In genomic region chr10:60299961-60300883, GRCh38 we compare ENCODE assay signal across 9 cellular contexts.
DNase-seq lines count a peak whose midpoint lies in the region; ATAC-seq, FAIRE-seq and TF ChIP-seq lines count a peak whose summit lies in the region.
"Had no signal": no experiment of that assay in that cellular context is flagged by ENCODE, and none has a peak within 500 bp of the region (broad histone marks: within the 10 kb centered on the region; RNA-seq: fewer than 3 reads in every experiment).

No MANE protein-coding gene starts in this region.

- no peaks in the 10 kb centered on the region for H3K79me2 ChIP-seq in HepG2 (ENCODE audit: insufficient read depth, low read length)

- no peak for TF ChIP-seq POLR2A in HepG2 (IDR thresholded peaks at IDR 0.05; ENCODE audit: insufficient read depth in 1 of 2, low read depth in 2 of 2, low read length in 2 of 2)

- no peaks in the 10 kb centered on the region for H3K27me3 Mint-ChIP-seq in endodermal cell (ENCODE audit: insufficient read depth)
- H3K27me3 Mint-ChIP-seq: activated B cell treated with CpG ODN at 0.5 μM for 24 hours; activated naive CD4-positive, alpha-beta T cell treated with anti-CD3 and anti-CD28 coated beads, Interleukin-2, amount 50 U/mL, for 24 hours had no signal

- H3K4me1 ChIP-seq in endodermal cell (ENCODE audit: control insufficient read depth, insufficient read depth, low read length), result peaks cover 6% of the 10 kb centered on the region
- no peaks in the 10 kb centered on the region for H3K4me1 ChIP-seq in HepG2 (ENCODE audit: insufficient read depth, low read length)
- H3K4me1 ChIP-seq in thoracic aorta (ENCODE audit: control insufficient read depth in 1 of 2, low read depth in 2 of 2), result peaks cover 0 to 10% of the 10 kb centered on the region in 2 donors

- no peak for ATAC-seq in HepG2
- peak; percentile 43 for ATAC-seq in thoracic aorta (ENCODE audit: insufficient number of reproducible peaks, low FRiP score, low read depth)
- ATAC-seq in stimulated activated effector memory CD8-positive, alpha-beta T cell treated with anti-CD3 and anti-CD28 coated beads, Interleukin-12 subunit alpha, Interleukin-12 subunit beta, amount 100 ng/mL, for 72 hours, result no peak
- no peak for ATAC-seq in GM21529 (IDR thresholded peaks at IDR 0.05; ENCODE audit: unreplicated experiment)

- TF ChIP-seq CTCF in endodermal cell (conservative IDR thresholded peaks at IDR 0.05), result peak; percentile 24
- no peak for TF ChIP-seq CTCF in HepG2 (CRISPR knock-in tag; IDR thresholded peaks at IDR 0.05)
- TF ChIP-seq CTCF in thoracic aorta (IDR thresholded peaks at IDR 0.05), result no peak

- H3K4me1 Mint-ChIP-seq in endodermal cell, result peaks cover 19% of the 10 kb centered on the region
- H3K4me1 Mint-ChIP-seq in stimulated activated effector memory CD8-positive, alpha-beta T cell treated with anti-CD3 and anti-CD28 coated beads, Interleukin-12 subunit alpha, Interleukin-12 subunit beta, amount 100 ng/mL, for 72 hours, result no peaks in the 10 kb centered on the region
- H3K4me1 Mint-ChIP-seq: activated B cell treated with CpG ODN at 0.5 μM for 24 hours had no signal

- no peak overlapping the region for H2AFZ ChIP-seq in HepG2 (ENCODE audit: low read length)

- H3K9ac ChIP-seq in endodermal cell (ENCODE audit: extremely low read depth, low read length, poor library complexity, severe bottlenecking) (peak overlapping the region; percentile 17), HepG2 (ENCODE audit: insufficient read depth, low read depth, low read length) (no peak overlapping the region)

- no peaks in the 10 kb centered on the region for H3K9me3 Mint-ChIP-seq in endodermal cell
- no peaks in the 10 kb centered on the region for H3K9me3 Mint-ChIP-seq in stimulated activated effector memory CD8-positive, alpha-beta T cell treated with anti-CD3 and anti-CD28 coated beads, Interleukin-12 subunit alpha, Interleukin-12 subunit beta, amount 100 ng/mL, for 72 hours
- H3K9me3 Mint-ChIP-seq: activated B cell treated with CpG ODN at 0.5 μM for 24 hours; activated naive CD4-positive, alpha-beta T cell treated with anti-CD3 and anti-CD28 coated beads, Interleukin-2, amount 50 U/mL, for 24 hours had no signal

- no peak overlapping the region for H3K4me2 ChIP-seq in HepG2 (ENCODE audit: low read depth, low read length)

- FAIRE-seq in HepG2 (lab: Jason Lieb, UNC), result no peak

- H3K36me3 Mint-ChIP-seq in endodermal cell (ENCODE audit: low read depth), result no peaks in the 10 kb centered on the region
- no peaks in the 10 kb centered on the region for H3K36me3 Mint-ChIP-seq in stimulated activated effector memory CD8-positive, alpha-beta T cell treated with anti-CD3 and anti-CD28 coated beads, Interleukin-12 subunit alpha, Interleukin-12 subunit beta, amount 100 ng/mL, for 72 hours

- H3K4me3 ChIP-seq in endodermal cell (ENCODE audit: low read length) (peak overlapping the region; percentile 64), HepG2 (replicated peaks in 1 of 3; ENCODE audit: insufficient read depth in 1 of 3, low read depth in 2 of 3, low read length in 3 of 3) (no peak overlapping the region), thoracic aorta (peak overlapping the region; percentile 62)

- H3K36me3 ChIP-seq in endodermal cell (ENCODE audit: control insufficient read depth, insufficient read depth, low read length), result no peaks in the 10 kb centered on the region
- H3K36me3 ChIP-seq in HepG2 (replicated peaks in 1 of 2; ENCODE audit: control insufficient read depth in 1 of 2, insufficient read depth in 2 of 2, low read length in 2 of 2), result no peaks in the 10 kb centered on the region
- no peaks in the 10 kb centered on the region for H3K36me3 ChIP-seq in thoracic aorta

- CTCF ChIA-PET in HepG2 (lab: Yijun Ruan, JAX; ENCODE audit: low intra/inter-chr PET ratio, low total read pairs), result no interaction called here

- no TSS peak for BruUV-seq in HepG2 (replicated peaks; lab: Mats Ljungman, UMichigan)

- TF ChIP-seq EP300 in HepG2 (IDR thresholded peaks at IDR 0.05; ENCODE audit: low read depth in 2 of 2, low read length in 2 of 2), result no peak
- TF ChIP-seq EP300 in HepG2 (CRISPR knock-in tag; IDR thresholded peaks at IDR 0.05; ENCODE audit: borderline replicate concordance), result no peak

- H3K9me3 ChIP-seq in endodermal cell (ENCODE audit: control insufficient read depth, low read length) (no peaks in the 10 kb centered on the region), HepG2 (ENCODE audit: low read length) (no peaks in the 10 kb centered on the region), thoracic aorta (no peaks in the 10 kb centered on the region)

- intact Hi-C loops in HepG2 (cut with micrococcal nuclease; ENCODE audit: unreplicated experiment), result no loop called here

- H3K4me3 Mint-ChIP-seq in endodermal cell, result no peak overlapping the region
- H3K4me3 Mint-ChIP-seq in stimulated activated effector memory CD8-positive, alpha-beta T cell treated with anti-CD3 and anti-CD28 coated beads, Interleukin-12 subunit alpha, Interleukin-12 subunit beta, amount 100 ng/mL, for 72 hours, result no peak overlapping the region
- H3K4me3 Mint-ChIP-seq: activated B cell treated with CpG ODN at 0.5 μM for 24 hours; activated naive CD4-positive, alpha-beta T cell treated with anti-CD3 and anti-CD28 coated beads, Interleukin-2, amount 50 U/mL, for 24 hours had no signal

- H3K27ac Mint-ChIP-seq in endodermal cell, result peak overlapping the region; percentile 27
- H3K27ac Mint-ChIP-seq in stimulated activated effector memory CD8-positive, alpha-beta T cell treated with anti-CD3 and anti-CD28 coated beads, Interleukin-12 subunit alpha, Interleukin-12 subunit beta, amount 100 ng/mL, for 72 hours, result no peak overlapping the region
- H3K27ac Mint-ChIP-seq: activated B cell treated with CpG ODN at 0.5 μM for 24 hours; activated naive CD4-positive, alpha-beta T cell treated with anti-CD3 and anti-CD28 coated beads, Interleukin-2, amount 50 U/mL, for 24 hours had no signal

- DNase-seq in NCI-H226, result peak; percentile 45
- peak; percentile 76 for DNase-seq in endodermal cell
- DNase-seq in HepG2 (ENCODE audit: low spot score), result no peak
- no peak for DNase-seq in thoracic aorta (ENCODE audit: low spot score)
- no peak for DNase-seq in SHP77 (lab: John Stamatoyannopoulos, UW)
- DNase-seq in stimulated activated effector memory CD8-positive, alpha-beta T cell treated with anti-CD3 and anti-CD28 coated beads, Interleukin-12 subunit alpha, Interleukin-12 subunit beta, amount 100 ng/mL, for 72 hours (ENCODE audit: low spot score in 2 of 2), result no peak
- DNase-seq: activated B cell treated with CpG ODN at 0.5 μM for 24 hours had no signal

- H4K20me1 ChIP-seq in HepG2 (ENCODE audit: insufficient read depth, low read length), result no peaks in the 10 kb centered on the region

- H3K27me3 ChIP-seq in endodermal cell (ENCODE audit: control insufficient read depth, insufficient read depth, low read length, poor library complexity, severe bottlenecking) (no peaks in the 10 kb centered on the region), HepG2 (ENCODE audit: control insufficient read depth in 1 of 2, insufficient read depth in 2 of 2, low read length in 2 of 2) (no peaks in the 10 kb centered on the region), thoracic aorta (replicated peaks; ENCODE audit: insufficient read depth) (no peaks in the 10 kb centered on the region)

- in situ Hi-C loops in HepG2 (cut with HindIII; ENCODE audit: extremely low pct_ligation_motif_present, low pct_unique_long_range_greater_than_20kb), result no loop called here

- TF ChIP-seq RAD21 in HepG2 (CRISPR knock-in tag; IDR thresholded peaks at IDR 0.05), result no peak

- WGBS in endodermal cell (ENCODE audit: insufficient coverage in 1 of 2, insufficient read length in 1 of 2), 2 experiments, result 66 to 70% methylated on average over 6 to 11 of the region's 11 CpGs
- 47% methylated on average over 9 of the region's 11 CpGs for WGBS in HepG2 (ENCODE audit: low lambda C conversion rate)

- no peak overlapping the region for H3K27ac ChIP-seq in endodermal cell (ENCODE audit: low read depth, low read length)
- H3K27ac ChIP-seq in HepG2 (ENCODE audit: extremely low read length, insufficient read depth, low read length), result no peak overlapping the region
- peak overlapping the region in 1 of 2 donors; percentile 18 for H3K27ac ChIP-seq in thoracic aorta

- POLR2A ChIA-PET in HepG2 (lab: Yijun Ruan, JAX), result no interaction called here

TF ChIP-seq in HepG2, 621 proteins besides CTCF, POLR2A, EP300 and RAD21:
- TF ChIP-seq MAFF (IDR thresholded peaks at IDR 0.05; ENCODE audit: low read depth, low read length) (peak; percentile 42), TFDP1 (CRISPR knock-in tag; IDR thresholded peaks at IDR 0.05; ENCODE audit: borderline replicate concordance) (no peak), MAFK (conservative IDR thresholded peaks at IDR 0.05 in 1 of 2, IDR thresholded peaks at IDR 0.05 in 1 of 2; ENCODE audit: low read length in 2 of 2) (peak in 1 of 2 experiments; percentile 33; a peak in 3 of 4 replicates)
- TF ChIP-seq, protein P1, sequence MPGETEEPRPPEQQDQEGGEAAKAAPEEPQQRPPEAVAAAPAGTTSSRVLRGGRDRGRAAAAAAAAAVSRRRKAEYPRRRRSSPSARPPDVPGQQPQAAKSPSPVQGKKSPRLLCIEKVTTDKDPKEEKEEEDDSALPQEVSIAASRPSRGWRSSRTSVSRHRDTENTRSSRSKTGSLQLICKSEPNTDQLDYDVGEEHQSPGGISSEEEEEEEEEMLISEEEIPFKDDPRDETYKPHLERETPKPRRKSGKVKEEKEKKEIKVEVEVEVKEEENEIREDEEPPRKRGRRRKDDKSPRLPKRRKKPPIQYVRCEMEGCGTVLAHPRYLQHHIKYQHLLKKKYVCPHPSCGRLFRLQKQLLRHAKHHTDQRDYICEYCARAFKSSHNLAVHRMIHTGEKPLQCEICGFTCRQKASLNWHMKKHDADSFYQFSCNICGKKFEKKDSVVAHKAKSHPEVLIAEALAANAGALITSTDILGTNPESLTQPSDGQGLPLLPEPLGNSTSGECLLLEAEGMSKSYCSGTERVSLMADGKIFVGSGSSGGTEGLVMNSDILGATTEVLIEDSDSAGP (CRISPR knock-in tag; IDR thresholded peaks at IDR 0.05; ENCODE audit: borderline replicate concordance), result no peak

Comparison
In these comparisons a context has a peak if more than half of its experiments do, and no peak if none do; other contexts are left out.
1. DNase-seq: peak in NCI-H226 (single experiment) and endodermal cell (single experiment); none in HepG2 (single experiment), thoracic aorta (single experiment), SHP77 (0 of 2) and stimulated activated effector memory CD8-positive, alpha-beta T cell treated with anti-CD3 and anti-CD28 coated beads, Interleukin-12 subunit alpha, Interleukin-12 subunit beta, amount 100 ng/mL, for 72 hours (0 of 2).
2. H3K4me3 ChIP-seq: peak in endodermal cell (single experiment) and thoracic aorta (single experiment); none in HepG2 (0 of 3).